Comparison of ENCODE assay signal across 2 cellular contexts in the genomic region with DNA sequence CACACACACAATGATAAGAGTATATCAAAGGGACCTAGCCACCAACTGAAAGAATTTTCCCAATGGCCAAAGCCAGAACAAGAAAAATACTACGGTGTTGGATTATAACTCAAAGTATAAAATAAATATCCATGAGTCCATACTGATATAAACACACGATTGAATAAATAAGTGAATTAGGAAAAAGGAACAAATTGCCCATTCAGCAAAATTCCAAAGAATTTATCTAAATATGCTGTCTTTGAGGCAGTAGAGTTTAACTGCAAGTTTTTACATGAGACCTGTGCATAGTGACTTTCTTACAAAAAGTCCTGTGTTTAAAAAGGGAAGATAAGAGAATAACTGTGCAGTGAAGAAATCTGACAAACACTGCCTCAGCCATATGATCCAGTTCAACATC.
TF ChIP-seq lines count a peak whose summit lies in the region.

No MANE protein-coding gene starts in this region.

TF ChIP-seq in HepG2, 621 proteins besides CTCF, POLR2A, EP300 and RAD21:
- TF ChIP-seq MAFK (conservative IDR thresholded peaks at IDR 0.05 in 1 of 2, IDR thresholded peaks at IDR 0.05 in 1 of 2; ENCODE audit: low read length in 2 of 2): peak; percentile 91 to 96
- no peak for TF ChIP-seq ZSCAN9 (CRISPR knock-in tag; IDR thresholded peaks at IDR 0.05; ENCODE audit: borderline replicate concordance)
- TF ChIP-seq, protein P1, sequence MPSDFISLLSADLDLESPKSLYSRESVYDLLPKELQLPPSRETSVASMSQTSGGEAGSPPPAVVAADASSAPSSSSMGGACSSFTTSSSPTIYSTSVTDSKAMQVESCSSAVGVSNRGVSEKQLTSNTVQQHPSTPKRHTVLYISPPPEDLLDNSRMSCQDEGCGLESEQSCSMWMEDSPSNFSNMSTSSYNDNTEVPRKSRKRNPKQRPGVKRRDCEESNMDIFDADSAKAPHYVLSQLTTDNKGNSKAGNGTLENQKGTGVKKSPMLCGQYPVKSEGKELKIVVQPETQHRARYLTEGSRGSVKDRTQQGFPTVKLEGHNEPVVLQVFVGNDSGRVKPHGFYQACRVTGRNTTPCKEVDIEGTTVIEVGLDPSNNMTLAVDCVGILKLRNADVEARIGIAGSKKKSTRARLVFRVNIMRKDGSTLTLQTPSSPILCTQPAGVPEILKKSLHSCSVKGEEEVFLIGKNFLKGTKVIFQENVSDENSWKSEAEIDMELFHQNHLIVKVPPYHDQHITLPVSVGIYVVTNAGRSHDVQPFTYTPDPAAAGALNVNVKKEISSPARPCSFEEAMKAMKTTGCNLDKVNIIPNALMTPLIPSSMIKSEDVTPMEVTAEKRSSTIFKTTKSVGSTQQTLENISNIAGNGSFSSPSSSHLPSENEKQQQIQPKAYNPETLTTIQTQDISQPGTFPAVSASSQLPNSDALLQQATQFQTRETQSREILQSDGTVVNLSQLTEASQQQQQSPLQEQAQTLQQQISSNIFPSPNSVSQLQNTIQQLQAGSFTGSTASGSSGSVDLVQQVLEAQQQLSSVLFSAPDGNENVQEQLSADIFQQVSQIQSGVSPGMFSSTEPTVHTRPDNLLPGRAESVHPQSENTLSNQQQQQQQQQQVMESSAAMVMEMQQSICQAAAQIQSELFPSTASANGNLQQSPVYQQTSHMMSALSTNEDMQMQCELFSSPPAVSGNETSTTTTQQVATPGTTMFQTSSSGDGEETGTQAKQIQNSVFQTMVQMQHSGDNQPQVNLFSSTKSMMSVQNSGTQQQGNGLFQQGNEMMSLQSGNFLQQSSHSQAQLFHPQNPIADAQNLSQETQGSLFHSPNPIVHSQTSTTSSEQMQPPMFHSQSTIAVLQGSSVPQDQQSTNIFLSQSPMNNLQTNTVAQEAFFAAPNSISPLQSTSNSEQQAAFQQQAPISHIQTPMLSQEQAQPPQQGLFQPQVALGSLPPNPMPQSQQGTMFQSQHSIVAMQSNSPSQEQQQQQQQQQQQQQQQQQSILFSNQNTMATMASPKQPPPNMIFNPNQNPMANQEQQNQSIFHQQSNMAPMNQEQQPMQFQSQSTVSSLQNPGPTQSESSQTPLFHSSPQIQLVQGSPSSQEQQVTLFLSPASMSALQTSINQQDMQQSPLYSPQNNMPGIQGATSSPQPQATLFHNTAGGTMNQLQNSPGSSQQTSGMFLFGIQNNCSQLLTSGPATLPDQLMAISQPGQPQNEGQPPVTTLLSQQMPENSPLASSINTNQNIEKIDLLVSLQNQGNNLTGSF (CRISPR knock-in tag; IDR thresholded peaks at IDR 0.05): no peak
- TF ChIP-seq MAFF (IDR thresholded peaks at IDR 0.05; ENCODE audit: low read depth, low read length): peak; percentile 94
- no peak for TF ChIP-seq ZFYVE20 (CRISPR knock-in tag; IDR thresholded peaks at IDR 0.05; ENCODE audit: borderline replicate concordance, low read depth)
- no peak for TF ChIP-seq ZNF530 (CRISPR knock-in tag; IDR thresholded peaks at IDR 0.05; ENCODE audit: low read depth)

TF ChIP-seq in H1, 55 proteins besides CTCF, POLR2A, EP300 and RAD21:
- TF ChIP-seq MAFK (IDR thresholded peaks at IDR 0.05; ENCODE audit: low read depth, low read length): peak; percentile 59; the same call in 1 of the 2 replicates
- no peak for TF ChIP-seq CEBPB (IDR thresholded peaks at IDR 0.05; ENCODE audit: low read depth, low read length)
